24 cellular contexts compared by ENCODE assay signal in the genomic region with DNA sequence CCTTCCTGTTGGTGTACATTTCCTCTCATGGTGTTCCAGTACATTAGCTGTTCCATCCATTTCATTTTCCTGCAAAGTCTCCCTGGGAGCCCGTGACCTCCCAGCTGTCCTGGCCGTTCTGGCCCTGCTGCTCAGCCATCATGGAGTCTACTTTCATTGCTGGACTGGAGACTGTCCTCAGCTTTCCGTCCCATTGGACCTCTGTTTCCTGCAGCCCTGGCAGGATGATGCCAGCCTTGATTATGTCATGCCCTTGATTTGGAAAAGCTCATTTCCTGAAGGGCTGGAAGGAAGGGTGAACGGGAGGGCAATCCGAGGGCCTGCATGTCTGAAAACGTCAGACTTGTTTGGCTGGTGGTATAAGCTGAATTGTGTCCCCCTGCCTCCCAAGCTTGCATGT.
"Had no signal": no experiment of that assay in that cellular context is flagged by ENCODE, and none has a peak within 500 bp of the region (broad histone marks: within the 10 kb centered on the region; RNA-seq: fewer than 3 reads in every experiment).

No MANE protein-coding gene starts in this region.

- H3K27me3 ChIP-seq: heart left ventricle, right atrium auricular region, right lobe of liver, stomach, testis, thyroid gland, uterus had no signal

- H3K9ac ChIP-seq: parathyroid adenoma had no signal

- DNase-seq: heart left ventricle; immature natural killer cell; kidney; left colon; left ventricle myocardium inferior; mucosa of descending colon; naive thymus-derived CD4-positive, alpha-beta T cell; occipital lobe; right lobe of liver; stimulated activated CD4-positive, alpha-beta T cell treated with anti-CD3 and anti-CD28 coated beads, Interleukin-2, amount 100 ng/mL, for 24 hours; stimulated activated CD4-positive, alpha-beta T cell treated with anti-CD3 and anti-CD28 coated beads, Interleukin-4, amount 100 ng/mL, for 1 hour; stimulated activated naive B cell treated with anti-CD40 and anti-IgM and Interleukin-4, amounts not matched to agents 10 μg/mL and 1 μg/mL and 100 μg/mL, for 72 hours; stimulated activated naive CD8-positive, alpha-beta T cell treated with anti-CD3 and anti-CD28 coated beads, Interleukin-15, Interleukin-2, amounts not matched to agents 100 U/mL and 50 U/mL, for 24 hours; stomach; testis; thyroid gland; uterus had no signal

- H3K27ac ChIP-seq: heart left ventricle, left ventricle myocardium inferior, neutrophil, parathyroid adenoma, right atrium auricular region, right lobe of liver, stomach, testis, thyroid gland, uterus had no signal

- FAIRE-seq: islet of Langerhans, kidney had no signal

- H3K4me2 ChIP-seq: smooth muscle cell had no signal

- H3K36me3 ChIP-seq: heart left ventricle, left ventricle myocardium inferior, neutrophil, right atrium auricular region, right lobe of liver, stomach, thyroid gland, uterus had no signal

- H3K4me3 ChIP-seq: heart left ventricle, left ventricle myocardium inferior, lung, mucosa of descending colon, right atrium auricular region, right lobe of liver, smooth muscle cell, stomach, testis, thyroid gland, uterus had no signal

- H2AFZ ChIP-seq: parathyroid adenoma had no signal

- H3K9me3 ChIP-seq: left ventricle myocardium inferior, mucosa of descending colon, neutrophil, right atrium auricular region, right lobe of liver, testis, thyroid gland, uterus had no signal

- H3K4me1 ChIP-seq: left ventricle myocardium inferior, parathyroid adenoma, right atrium auricular region, right lobe of liver, stomach, testis, thyroid gland, uterus had no signal

- H3K79me2 ChIP-seq: parathyroid adenoma had no signal

- ATAC-seq: heart left ventricle; left colon; mucosa of descending colon; naive thymus-derived CD4-positive, alpha-beta T cell; natural killer cell treated with Interleukin-12 subunit alpha and Interleukin-12 subunit beta and Interleukin-15 and Interleukin-18, amount 100 ng/mL, for 72 hours; right lobe of liver; stimulated activated naive B cell treated with anti-CD40 and anti-IgM and Interleukin-4, amounts not matched to agents 10 μg/mL and 1 μg/mL and 100 μg/mL, for 72 hours; stimulated activated naive CD8-positive, alpha-beta T cell treated with anti-CD3 and anti-CD28 coated beads, Interleukin-15, Interleukin-2, amounts not matched to agents 100 U/mL and 50 U/mL, for 24 hours had no signal
